ENCODE assay signal across 1 cellular context in the genomic region with DNA sequence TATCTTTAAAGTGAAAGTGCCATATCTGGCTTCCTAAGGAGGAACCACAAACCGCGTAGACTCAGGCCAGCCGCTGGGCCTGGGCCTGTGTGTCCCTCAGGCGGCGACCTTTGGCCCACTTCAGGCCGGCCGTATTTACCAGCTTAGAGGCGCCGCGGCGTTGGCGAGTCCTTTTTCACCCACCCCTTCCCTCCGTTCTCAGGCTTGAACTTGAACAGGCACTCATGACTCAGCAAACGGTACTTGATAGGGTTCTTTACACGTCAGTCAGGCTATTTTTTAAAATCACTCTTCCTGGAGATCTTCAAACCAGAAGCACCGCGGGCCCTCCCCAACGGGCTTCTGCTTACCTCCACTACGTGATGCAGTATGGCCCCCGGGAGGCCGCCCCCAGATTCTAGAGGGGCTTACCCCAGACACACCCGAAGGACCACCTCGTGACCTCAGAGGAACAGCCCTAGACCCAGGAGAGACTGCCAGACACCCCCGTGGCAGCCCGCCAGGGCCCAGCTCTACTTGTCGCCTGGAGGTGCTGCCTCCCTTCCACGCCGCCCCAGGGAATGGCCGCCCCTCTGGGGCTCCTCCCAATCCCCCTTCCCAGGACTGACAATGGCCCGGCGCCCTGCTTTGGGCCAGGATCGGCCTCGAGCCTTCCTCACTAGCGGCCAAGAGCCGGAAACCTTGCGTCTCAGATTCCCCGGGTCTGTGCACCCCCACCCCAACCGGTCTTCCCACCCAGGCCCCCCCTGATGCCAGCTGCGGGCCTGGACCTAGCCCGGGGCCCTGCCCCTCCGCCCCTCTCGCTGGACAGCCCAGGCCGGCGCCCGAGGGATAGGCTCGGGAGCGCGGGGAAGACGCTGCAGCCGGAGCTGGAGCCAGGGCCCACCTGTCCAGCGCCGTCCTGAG.
A peak's percentile ranks its signal among the peaks of the same experiment; 100 is the strongest.
TF ChIP-seq lines count a peak whose summit lies in the region.

No MANE protein-coding gene starts in this region.

TF ChIP-seq in K562, 482 proteins besides CTCF, POLR2A, EP300 and RAD21 (continued from another document and continues in another):
- no peak for TF ChIP-seq IRF2 (CRISPR knock-in tag; IDR thresholded peaks at IDR 0.05)
- no peak for TF ChIP-seq POLR3A (IDR thresholded peaks at IDR 0.05; ENCODE audit: borderline replicate concordance, extremely low read depth, insufficient read depth, insufficient read length)
- TF ChIP-seq SMAD1 (IDR thresholded peaks at IDR 0.05; ENCODE audit: low read depth, low read length, partially characterized antibody) = peak; percentile 54
- TF ChIP-seq SMARCC2 (IDR thresholded peaks at IDR 0.05; ENCODE audit: low read depth) = peak; percentile 56; the same call in 1 of the 2 replicates
- no peak for TF ChIP-seq ZNF407 (IDR thresholded peaks at IDR 0.05; ENCODE audit: low read depth)
- TF ChIP-seq ZNF121 (CRISPR knock-in tag; conservative IDR thresholded peaks at IDR 0.05) = no peak
- TF ChIP-seq EHMT2 (IDR thresholded peaks at IDR 0.05) = no peak
- peak; percentile 98 to 100 for TF ChIP-seq TBL1XR1 (IDR thresholded peaks at IDR 0.05; ENCODE audit: low read length in 2 of 2)
- TF ChIP-seq NCOA6 (IDR thresholded peaks at IDR 0.05) = no peak
- peak; percentile 89 for TF ChIP-seq NFE2L1 (tag; IDR thresholded peaks at IDR 0.05; ENCODE audit: borderline replicate concordance, low read depth)
- TF ChIP-seq FOXA1 (IDR thresholded peaks at IDR 0.05; ENCODE audit: borderline replicate concordance) = no peak
- no peak; the same call in 1 of the 2 replicates for TF ChIP-seq MTA3 (IDR thresholded peaks at IDR 0.05; ENCODE audit: borderline replicate concordance)
- no peak for TF ChIP-seq STAT5B (CRISPR knock-in tag; IDR thresholded peaks at IDR 0.05)
- peak; percentile 71 for TF ChIP-seq POLR2AphosphoS5 (IDR thresholded peaks at IDR 0.05; ENCODE audit: control insufficient read depth, insufficient read depth, low read depth, low read length)
- TF ChIP-seq, protein P1, sequence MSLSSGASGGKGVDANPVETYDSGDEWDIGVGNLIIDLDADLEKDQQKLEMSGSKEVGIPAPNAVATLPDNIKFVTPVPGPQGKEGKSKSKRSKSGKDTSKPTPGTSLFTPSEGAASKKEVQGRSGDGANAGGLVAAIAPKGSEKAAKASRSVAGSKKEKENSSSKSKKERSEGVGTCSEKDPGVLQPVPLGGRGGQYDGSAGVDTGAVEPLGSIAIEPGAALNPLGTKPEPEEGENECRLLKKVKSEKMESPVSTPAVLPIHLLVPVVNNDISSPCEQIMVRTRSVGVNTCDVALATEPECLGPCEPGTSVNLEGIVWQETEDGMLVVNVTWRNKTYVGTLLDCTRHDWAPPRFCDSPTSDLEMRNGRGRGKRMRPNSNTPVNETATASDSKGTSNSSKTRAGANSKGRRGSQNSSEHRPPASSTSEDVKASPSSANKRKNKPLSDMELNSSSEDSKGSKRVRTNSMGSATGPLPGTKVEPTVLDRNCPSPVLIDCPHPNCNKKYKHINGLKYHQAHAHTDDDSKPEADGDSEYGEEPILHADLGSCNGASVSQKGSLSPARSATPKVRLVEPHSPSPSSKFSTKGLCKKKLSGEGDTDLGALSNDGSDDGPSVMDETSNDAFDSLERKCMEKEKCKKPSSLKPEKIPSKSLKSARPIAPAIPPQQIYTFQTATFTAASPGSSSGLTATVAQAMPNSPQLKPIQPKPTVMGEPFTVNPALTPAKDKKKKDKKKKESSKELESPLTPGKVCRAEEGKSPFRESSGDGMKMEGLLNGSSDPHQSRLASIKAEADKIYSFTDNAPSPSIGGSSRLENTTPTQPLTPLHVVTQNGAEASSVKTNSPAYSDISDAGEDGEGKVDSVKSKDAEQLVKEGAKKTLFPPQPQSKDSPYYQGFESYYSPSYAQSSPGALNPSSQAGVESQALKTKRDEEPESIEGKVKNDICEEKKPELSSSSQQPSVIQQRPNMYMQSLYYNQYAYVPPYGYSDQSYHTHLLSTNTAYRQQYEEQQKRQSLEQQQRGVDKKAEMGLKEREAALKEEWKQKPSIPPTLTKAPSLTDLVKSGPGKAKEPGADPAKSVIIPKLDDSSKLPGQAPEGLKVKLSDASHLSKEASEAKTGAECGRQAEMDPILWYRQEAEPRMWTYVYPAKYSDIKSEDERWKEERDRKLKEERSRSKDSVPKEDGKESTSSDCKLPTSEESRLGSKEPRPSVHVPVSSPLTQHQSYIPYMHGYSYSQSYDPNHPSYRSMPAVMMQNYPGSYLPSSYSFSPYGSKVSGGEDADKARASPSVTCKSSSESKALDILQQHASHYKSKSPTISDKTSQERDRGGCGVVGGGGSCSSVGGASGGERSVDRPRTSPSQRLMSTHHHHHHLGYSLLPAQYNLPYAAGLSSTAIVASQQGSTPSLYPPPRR (CRISPR knock-in tag; IDR thresholded peaks at IDR 0.05; ENCODE audit: borderline replicate concordance) = no peak
- TF ChIP-seq ZBTB8A (IDR thresholded peaks at IDR 0.05; ENCODE audit: partially characterized antibody) = no peak
- TF ChIP-seq HDAC2 (IDR thresholded peaks at IDR 0.05) = peak; percentile 72
- TF ChIP-seq ZNF717 (CRISPR knock-in tag; IDR thresholded peaks at IDR 0.05) = no peak
- no peak for TF ChIP-seq HMG20A (CRISPR knock-in tag; conservative IDR thresholded peaks at IDR 0.05)
- TF ChIP-seq GTF2B (IDR thresholded peaks at IDR 0.05; ENCODE audit: extremely low read depth, insufficient read length) = no peak
- peak; percentile 89 for TF ChIP-seq ATF7 (IDR thresholded peaks at IDR 0.05)
- TF ChIP-seq FOXK1 (CRISPR knock-in tag; IDR thresholded peaks at IDR 0.05; ENCODE audit: borderline replicate concordance) = no peak
- no peak for TF ChIP-seq OTX1 (CRISPR knock-in tag; IDR thresholded peaks at IDR 0.05)
- no peak; the same call in 1 of the 2 replicates for TF ChIP-seq NR1H2 (CRISPR knock-in tag; IDR thresholded peaks at IDR 0.05)
- 0 out of 2 replicates have a peak, but pooled peaks have one; percentile 34 for TF ChIP-seq MECOM (CRISPR knock-in tag; IDR thresholded peaks at IDR 0.05)
- TF ChIP-seq ZSCAN32 (CRISPR knock-in tag; IDR thresholded peaks at IDR 0.05) = no peak
- TF ChIP-seq MYBL2 (IDR thresholded peaks at IDR 0.05; ENCODE audit: low read depth) = peak; percentile 83
- TF ChIP-seq MYBL2 (CRISPR knock-in tag; IDR thresholded peaks at IDR 0.05; ENCODE audit: borderline replicate concordance) = no peak
- TF ChIP-seq RNF2 (IDR thresholded peaks at IDR 0.05) = peak; percentile 92
- TF ChIP-seq FOXP1 (CRISPR knock-in tag; IDR thresholded peaks at IDR 0.05) = no peak
- TF ChIP-seq CSDE1 (IDR thresholded peaks at IDR 0.05) = no peak
- no peak for TF ChIP-seq IFI16 (CRISPR knock-in tag; IDR thresholded peaks at IDR 0.05)
- TF ChIP-seq CBX3 (IDR thresholded peaks at IDR 0.05; ENCODE audit: borderline replicate concordance in 1 of 2, low read length in 2 of 2) = peak in 1 of 2 experiments; percentile 87; a peak in 1 of 3 replicates
- TF ChIP-seq, protein P2, sequence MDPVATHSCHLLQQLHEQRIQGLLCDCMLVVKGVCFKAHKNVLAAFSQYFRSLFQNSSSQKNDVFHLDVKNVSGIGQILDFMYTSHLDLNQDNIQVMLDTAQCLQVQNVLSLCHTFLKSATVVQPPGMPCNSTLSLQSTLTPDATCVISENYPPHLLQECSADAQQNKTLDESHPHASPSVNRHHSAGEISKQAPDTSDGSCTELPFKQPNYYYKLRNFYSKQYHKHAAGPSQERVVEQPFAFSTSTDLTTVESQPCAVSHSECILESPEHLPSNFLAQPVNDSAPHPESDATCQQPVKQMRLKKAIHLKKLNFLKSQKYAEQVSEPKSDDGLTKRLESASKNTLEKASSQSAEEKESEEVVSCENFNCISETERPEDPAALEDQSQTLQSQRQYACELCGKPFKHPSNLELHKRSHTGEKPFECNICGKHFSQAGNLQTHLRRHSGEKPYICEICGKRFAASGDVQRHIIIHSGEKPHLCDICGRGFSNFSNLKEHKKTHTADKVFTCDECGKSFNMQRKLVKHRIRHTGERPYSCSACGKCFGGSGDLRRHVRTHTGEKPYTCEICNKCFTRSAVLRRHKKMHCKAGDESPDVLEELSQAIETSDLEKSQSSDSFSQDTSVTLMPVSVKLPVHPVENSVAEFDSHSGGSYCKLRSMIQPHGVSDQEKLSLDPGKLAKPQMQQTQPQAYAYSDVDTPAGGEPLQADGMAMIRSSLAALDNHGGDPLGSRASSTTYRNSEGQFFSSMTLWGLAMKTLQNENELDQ (CRISPR knock-in tag; IDR thresholded peaks at IDR 0.05; ENCODE audit: borderline replicate concordance) = no peak
- no peak for TF ChIP-seq ZNF274 (IDR thresholded peaks at IDR 0.05; ENCODE audit: borderline replicate concordance, low read depth, low read length)
- no peak for TF ChIP-seq ZNF354B (CRISPR knock-in tag; IDR thresholded peaks at IDR 0.05)
- no peak for TF ChIP-seq TAF15 (IDR thresholded peaks at IDR 0.05; ENCODE audit: low read depth, low read length)
- no peak for TF ChIP-seq KLF1 (tag; IDR thresholded peaks at IDR 0.05)
- no peak for TF ChIP-seq ZNF764 (CRISPR knock-in tag; IDR thresholded peaks at IDR 0.05; ENCODE audit: low read depth)
- TF ChIP-seq, protein P3, sequence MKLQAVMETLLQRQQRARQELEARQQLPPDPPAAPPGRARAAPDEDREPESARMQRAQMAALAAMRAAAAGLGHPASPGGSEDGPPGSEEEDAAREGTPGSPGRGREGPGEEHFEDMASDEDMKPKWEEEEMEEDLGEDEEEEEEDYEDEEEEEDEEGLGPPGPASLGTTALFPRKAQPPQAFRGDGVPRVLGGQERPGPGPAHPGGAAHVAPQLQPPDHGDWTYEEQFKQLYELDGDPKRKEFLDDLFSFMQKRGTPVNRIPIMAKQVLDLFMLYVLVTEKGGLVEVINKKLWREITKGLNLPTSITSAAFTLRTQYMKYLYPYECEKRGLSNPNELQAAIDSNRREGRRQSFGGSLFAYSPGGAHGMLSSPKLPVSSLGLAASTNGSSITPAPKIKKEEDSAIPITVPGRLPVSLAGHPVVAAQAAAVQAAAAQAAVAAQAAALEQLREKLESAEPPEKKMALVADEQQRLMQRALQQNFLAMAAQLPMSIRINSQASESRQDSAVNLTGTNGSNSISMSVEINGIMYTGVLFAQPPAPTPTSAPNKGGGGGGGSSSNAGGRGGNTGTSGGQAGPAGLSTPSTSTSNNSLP (IDR thresholded peaks at IDR 0.05; ENCODE audit: borderline replicate concordance, low read depth, low read length) = peak; percentile 82; the same call in 1 of the 2 replicates
- TF ChIP-seq SLC30A9 (CRISPR knock-in tag; IDR thresholded peaks at IDR 0.05) = no peak
- no peak for TF ChIP-seq HEY1 (CRISPR knock-in tag; IDR thresholded peaks at IDR 0.05; ENCODE audit: borderline replicate concordance)
- TF ChIP-seq ZNF224 (CRISPR knock-in tag; IDR thresholded peaks at IDR 0.05) = no peak
- TF ChIP-seq STAG1 (CRISPR knock-in tag; IDR thresholded peaks at IDR 0.05; ENCODE audit: borderline replicate concordance) = no peak
- peak; percentile 50; the same call in 1 of the 2 replicates for TF ChIP-seq L3MBTL2 (IDR thresholded peaks at IDR 0.05)
- no peak for TF ChIP-seq TCF7L2 (IDR thresholded peaks at IDR 0.05; ENCODE audit: low read depth, low read length)
- peak; percentile 87 for TF ChIP-seq TRIM28 (IDR thresholded peaks at IDR 0.05)
- no peak for TF ChIP-seq U2AF1 (optimal IDR thresholded peaks at IDR 0.05; ENCODE audit: low read depth, low read length)
